ENCODE assay signal across 10 cellular contexts in the genomic region with DNA sequence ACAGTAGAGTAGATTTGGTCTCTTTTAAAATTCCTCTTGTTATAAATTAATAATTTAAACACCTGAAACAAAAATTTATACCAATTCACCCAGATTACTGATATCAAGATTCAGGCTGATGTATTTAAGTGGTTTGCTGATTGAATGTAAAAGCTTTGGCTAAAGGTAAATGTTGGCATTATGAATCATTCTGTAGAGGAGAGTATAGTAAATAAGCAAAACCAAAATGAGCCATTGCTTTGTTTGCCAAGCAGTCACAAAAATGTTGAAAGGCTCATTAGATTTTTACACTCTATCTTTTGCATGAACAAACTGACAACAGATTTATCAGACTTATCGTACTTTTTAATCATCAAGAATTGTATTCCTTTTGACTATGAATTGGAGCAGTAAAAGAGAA.
"Had no signal": no experiment of that assay in that cellular context is flagged by ENCODE, and none has a peak within 500 bp of the region (broad histone marks: within the 10 kb centered on the region; RNA-seq: fewer than 3 reads in every experiment).

No MANE protein-coding gene starts in this region.

- H3K4me3 ChIP-seq: GM23248, HAP-1, K562 had no signal

- H3K27ac ChIP-seq: GM23248 had no signal

- ATAC-seq: HCT116, K562 had no signal

- H3K36me3 ChIP-seq: HAP-1 had no signal

- H3K9ac ChIP-seq: GM23248 had no signal

- H2AFZ ChIP-seq: GM23248 had no signal

- H3K9me3 ChIP-seq: HAP-1 had no signal

- DNase-seq: GM23248, GOT3, H7, HFFc6, IMR-90, KG1 had no signal

- FAIRE-seq: HTR-8/SVneo, K562 had no signal

- H3K4me1 ChIP-seq: HAP-1 had no signal
